Comparison of ENCODE assay signal across 12 cellular contexts in genomic region chr1:9443913-9444445, GRCh38.
DNase-seq lines count a peak whose midpoint lies in the region; ATAC-seq and TF ChIP-seq lines count a peak whose summit lies in the region.
"Had no signal": no experiment of that assay in that cellular context is flagged by ENCODE, and none has a peak within 500 bp of the region (broad histone marks: within the 10 kb centered on the region; RNA-seq: fewer than 3 reads in every experiment).

No MANE protein-coding gene starts in this region.

- no peaks in the 10 kb centered on the region for H3K9me3 Mint-ChIP-seq in neural progenitor cell
- H3K9me3 Mint-ChIP-seq: central memory CD8-positive, alpha-beta T cell had no signal

- H3K36me3 ChIP-seq in neural progenitor cell (no peaks in the 10 kb centered on the region), upper lobe of left lung (no peaks in the 10 kb centered on the region)
- H3K36me3 ChIP-seq: lower lobe of right lung had no signal

- peak overlapping the region; percentile 76 for H3K27ac ChIP-seq in epithelial cell of prostate
- no peak overlapping the region for H3K27ac ChIP-seq in neural progenitor cell
- H3K27ac ChIP-seq in upper lobe of left lung, result peak overlapping the region in 3 of 4 donors; percentile 4 to 35 (median 13)
- H3K27ac ChIP-seq: lower lobe of right lung had no signal

- peak; percentile 42 to 52 for ATAC-seq in upper lobe of left lung (ENCODE audit: low FRiP score in 2 of 2)

- no peaks in the 10 kb centered on the region for H3F3A ChIP-seq in neural progenitor cell (ENCODE audit: low read depth)

- no peak overlapping the region for H3K4me2 ChIP-seq in neural progenitor cell

- H3K4me3 Mint-ChIP-seq in neural progenitor cell, result peak overlapping the region; percentile 12
- H3K4me3 Mint-ChIP-seq: central memory CD8-positive, alpha-beta T cell had no signal

- no peak for TF ChIP-seq EP300 in upper lobe of left lung (IDR thresholded peaks at IDR 0.05)

- H3K4me1 ChIP-seq in neural progenitor cell, result peaks cover 20% of the 10 kb centered on the region
- peaks cover 5 to 19% (median 13%) of the 10 kb centered on the region in 4 donors for H3K4me1 ChIP-seq in upper lobe of left lung

- 50 to 61% methylated on average over 14 of the region's 14 CpGs for WGBS in upper lobe of left lung, 2 donors

- TF ChIP-seq POLR2A in upper lobe of left lung (IDR thresholded peaks at IDR 0.05), result no peak

- H3K4me3 ChIP-seq in neural progenitor cell (no peak overlapping the region), upper lobe of left lung (no peak overlapping the region)
- H3K4me3 ChIP-seq: lower lobe of right lung had no signal

- H3K27me3 Mint-ChIP-seq in neural progenitor cell (ENCODE audit: insufficient read depth, low read depth), result no peaks in the 10 kb centered on the region

- no peaks in the 10 kb centered on the region for H3K36me3 Mint-ChIP-seq in neural progenitor cell

- H3K9me3 ChIP-seq in neural progenitor cell (ENCODE audit: low read depth) (no peaks in the 10 kb centered on the region), upper lobe of left lung (no peaks in the 10 kb centered on the region)
- H3K9me3 ChIP-seq: lower lobe of right lung had no signal

- DNase-seq in SKM-1 treated with dmso at 0.1 percent for 144 hours (lab: John Stamatoyannopoulos, UW; ENCODE audit: unreplicated experiment) (peak; percentile 13), epithelial cell of prostate (ENCODE audit: low read depth, low spot score) (no peak), neural progenitor cell (ENCODE audit: low spot score) (no peak), upper lobe of left lung (peak in 1 of 2 donors; percentile 56), NCI-H2171 (lab: John Stamatoyannopoulos, UW) (no peak), NOMO-1 treated with DMSO at 0.1 percent for 48 hours (lab: John Stamatoyannopoulos, UW; ENCODE audit: unreplicated experiment) (no peak), NCI-H446 (lab: John Stamatoyannopoulos, UW) (no peak)
- DNase-seq: activated CD4-positive, CD25-positive, alpha-beta regulatory T cell treated with anti-CD3 and anti-CD28 coated beads, Interleukin-2, amount 50 U/mL, for 72 hours; HCEC 1CT; lower lobe of right lung; RPMI8226 had no signal

- peaks cover 42% of the 10 kb centered on the region for H3K4me1 Mint-ChIP-seq in neural progenitor cell
- H3K4me1 Mint-ChIP-seq: central memory CD8-positive, alpha-beta T cell had no signal

- no peaks in the 10 kb centered on the region for H4K20me1 ChIP-seq in neural progenitor cell (ENCODE audit: low read depth)

- H3K27me3 ChIP-seq in neural progenitor cell (no peaks in the 10 kb centered on the region), upper lobe of left lung (no peaks in the 10 kb centered on the region)

- H3K9ac ChIP-seq in neural progenitor cell, result no peak overlapping the region

- TF ChIP-seq CTCF in neural progenitor cell (IDR thresholded peaks at IDR 0.05) (no peak), upper lobe of left lung (IDR thresholded peaks at IDR 0.05) (no peak)

- H2AFZ ChIP-seq in neural progenitor cell (replicated peaks), result peak overlapping the region; percentile 23

- peak overlapping the region; percentile 92 for H3K27ac Mint-ChIP-seq in neural progenitor cell

- H3K79me2 ChIP-seq in neural progenitor cell (ENCODE audit: low read depth), result no peaks in the 10 kb centered on the region
